In the genomic region with DNA sequence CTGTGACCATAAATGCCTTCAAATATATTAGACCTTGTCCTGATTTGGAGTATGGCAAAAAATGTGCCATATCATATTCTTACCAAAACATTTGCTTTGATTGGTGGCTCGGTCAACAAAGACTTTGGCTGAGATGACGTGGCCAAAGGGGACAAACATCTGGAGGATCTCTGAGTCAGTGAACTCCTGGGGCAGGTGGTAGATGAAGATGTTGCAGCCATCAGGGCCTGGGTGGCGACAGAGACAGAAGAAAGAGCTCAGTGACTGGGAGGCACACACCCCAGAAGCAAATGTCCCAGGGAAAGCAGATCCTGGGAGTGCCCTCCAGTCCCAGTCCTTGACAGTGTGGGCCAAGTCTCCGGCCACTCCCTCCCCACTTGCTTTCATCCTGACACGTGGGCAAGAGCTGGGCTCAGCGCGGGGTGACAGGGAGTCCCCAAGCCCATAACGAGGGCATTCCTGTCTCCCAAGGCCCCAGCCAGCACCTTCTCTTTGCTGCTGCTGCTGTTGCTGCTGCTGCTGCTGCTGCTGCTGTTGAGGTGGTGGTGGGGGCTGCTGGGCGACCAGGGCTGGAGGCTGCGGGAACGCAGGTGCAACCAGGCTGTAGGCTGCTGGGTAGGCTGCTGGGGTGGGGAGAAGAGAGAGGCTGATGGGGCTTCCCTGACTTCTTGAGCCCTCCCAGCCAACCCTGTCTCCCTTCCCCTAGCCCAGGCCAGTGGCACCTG, we compare ENCODE assay signal across 1 cellular context.
A peak's percentile ranks its signal among the peaks of the same experiment; 100 is the strongest.
TF ChIP-seq lines count a peak whose summit lies in the region.

No MANE protein-coding gene starts in this region.

TF ChIP-seq in HEK293, 187 proteins besides CTCF, POLR2A, EP300 and RAD21:
- TF ChIP-seq ZFP41 (tag by site-specific recombination; IDR thresholded peaks at IDR 0.05; ENCODE audit: borderline replicate concordance): no peak
- no peak for TF ChIP-seq ZNF664 (tag by site-specific recombination; IDR thresholded peaks at IDR 0.05)
- 0 out of 2 replicates have a peak, but pooled peaks have one; percentile 18 for TF ChIP-seq KLF1 (tag by site-specific recombination; IDR thresholded peaks at IDR 0.05)
